1 cellular context compared by ENCODE assay signal in the genomic region with DNA sequence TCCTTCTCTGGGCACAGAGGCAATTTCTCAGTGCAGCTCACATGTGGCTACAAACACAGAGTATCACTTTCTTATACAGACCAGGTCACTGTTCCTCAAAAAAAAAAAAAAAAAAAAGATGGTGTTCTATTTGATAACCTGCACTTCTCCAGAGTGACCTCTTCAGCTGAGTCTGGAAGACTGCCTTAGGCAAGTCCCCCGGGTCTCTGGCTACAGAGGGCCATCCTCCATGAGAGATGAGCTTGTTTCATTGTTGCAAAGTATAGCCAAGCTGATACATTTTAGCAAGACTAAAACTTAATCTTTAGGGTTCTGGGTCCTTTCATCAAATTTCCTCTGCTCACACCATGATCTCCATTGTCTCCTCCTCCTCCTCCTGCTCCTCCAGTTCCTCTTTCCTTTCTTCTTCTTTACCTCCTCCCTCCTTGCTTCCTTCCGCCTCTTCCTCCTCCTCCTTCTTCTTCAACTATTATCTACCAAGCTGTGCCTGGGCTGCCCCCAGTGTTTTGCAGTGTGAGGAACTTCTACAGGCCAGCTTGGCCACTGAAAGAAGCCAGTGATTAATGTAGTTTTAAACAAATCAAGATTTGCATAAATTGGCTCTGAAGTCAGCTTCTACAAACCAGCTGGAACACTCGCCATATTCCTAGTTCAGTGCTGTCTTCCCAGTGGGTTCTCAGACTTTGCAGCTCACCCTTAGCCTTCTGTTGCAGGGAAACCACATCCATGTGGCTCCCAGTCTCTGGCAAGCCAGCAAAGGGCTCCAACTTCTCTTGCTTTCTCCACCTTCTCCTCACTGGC.
TF ChIP-seq lines count a peak whose summit lies in the region.

No MANE protein-coding gene starts in this region.

TF ChIP-seq in K562, 482 proteins besides CTCF, POLR2A, EP300 and RAD21 (continued from another document):
- TF ChIP-seq, protein P1, sequence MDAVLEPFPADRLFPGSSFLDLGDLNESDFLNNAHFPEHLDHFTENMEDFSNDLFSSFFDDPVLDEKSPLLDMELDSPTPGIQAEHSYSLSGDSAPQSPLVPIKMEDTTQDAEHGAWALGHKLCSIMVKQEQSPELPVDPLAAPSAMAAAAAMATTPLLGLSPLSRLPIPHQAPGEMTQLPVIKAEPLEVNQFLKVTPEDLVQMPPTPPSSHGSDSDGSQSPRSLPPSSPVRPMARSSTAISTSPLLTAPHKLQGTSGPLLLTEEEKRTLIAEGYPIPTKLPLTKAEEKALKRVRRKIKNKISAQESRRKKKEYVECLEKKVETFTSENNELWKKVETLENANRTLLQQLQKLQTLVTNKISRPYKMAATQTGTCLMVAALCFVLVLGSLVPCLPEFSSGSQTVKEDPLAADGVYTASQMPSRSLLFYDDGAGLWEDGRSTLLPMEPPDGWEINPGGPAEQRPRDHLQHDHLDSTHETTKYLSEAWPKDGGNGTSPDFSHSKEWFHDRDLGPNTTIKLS (IDR thresholded peaks at IDR 0.05; ENCODE audit: borderline replicate concordance, low read depth): no peak
- no peak for TF ChIP-seq POLR2H (tag; IDR thresholded peaks at IDR 0.05; ENCODE audit: low read depth)
- TF ChIP-seq HDAC3 (IDR thresholded peaks at IDR 0.05; ENCODE audit: borderline replicate concordance, partially characterized antibody): no peak
- no peak for TF ChIP-seq STAT5B (CRISPR knock-in tag; IDR thresholded peaks at IDR 0.05)
- no peak for TF ChIP-seq MBD2 (IDR thresholded peaks at IDR 0.05; ENCODE audit: borderline replicate concordance, low read depth)
- TF ChIP-seq PHTF2 (CRISPR knock-in tag; IDR thresholded peaks at IDR 0.05): no peak
- no peak for TF ChIP-seq ZKSCAN1 (IDR thresholded peaks at IDR 0.05; ENCODE audit: low read depth, low read length)
- TF ChIP-seq ZNF347 (CRISPR knock-in tag; IDR thresholded peaks at IDR 0.05; ENCODE audit: low read depth): no peak
- no peak for TF ChIP-seq CAMTA2 (CRISPR knock-in tag; conservative IDR thresholded peaks at IDR 0.05)
- no peak for TF ChIP-seq ZNF384 (IDR thresholded peaks at IDR 0.05; ENCODE audit: low read depth, low read length)
- no peak for TF ChIP-seq ZNF134 (CRISPR knock-in tag; conservative IDR thresholded peaks at IDR 0.05)
- TF ChIP-seq ZFP1 (CRISPR knock-in tag; IDR thresholded peaks at IDR 0.05): no peak
- no peak for TF ChIP-seq ETV1 (tag; conservative IDR thresholded peaks at IDR 0.05; ENCODE audit: low read depth)
- TF ChIP-seq DIDO1 (tag; IDR thresholded peaks at IDR 0.05; ENCODE audit: low read depth): no peak
- no peak for TF ChIP-seq ASH1L (IDR thresholded peaks at IDR 0.05; ENCODE audit: borderline replicate concordance, low read depth, partially characterized antibody)
- no peak for TF ChIP-seq NCOA1 (IDR thresholded peaks at IDR 0.05; ENCODE audit: low read depth)
- no peak for TF ChIP-seq TCF7L2 (IDR thresholded peaks at IDR 0.05; ENCODE audit: low read depth, low read length)
- TF ChIP-seq LCOR (CRISPR knock-in tag; IDR thresholded peaks at IDR 0.05): no peak
- no peak for TF ChIP-seq FOXJ3 (CRISPR knock-in tag; IDR thresholded peaks at IDR 0.05)
- TF ChIP-seq ZNF232 (CRISPR knock-in tag; IDR thresholded peaks at IDR 0.05): no peak
- TF ChIP-seq, protein P2, sequence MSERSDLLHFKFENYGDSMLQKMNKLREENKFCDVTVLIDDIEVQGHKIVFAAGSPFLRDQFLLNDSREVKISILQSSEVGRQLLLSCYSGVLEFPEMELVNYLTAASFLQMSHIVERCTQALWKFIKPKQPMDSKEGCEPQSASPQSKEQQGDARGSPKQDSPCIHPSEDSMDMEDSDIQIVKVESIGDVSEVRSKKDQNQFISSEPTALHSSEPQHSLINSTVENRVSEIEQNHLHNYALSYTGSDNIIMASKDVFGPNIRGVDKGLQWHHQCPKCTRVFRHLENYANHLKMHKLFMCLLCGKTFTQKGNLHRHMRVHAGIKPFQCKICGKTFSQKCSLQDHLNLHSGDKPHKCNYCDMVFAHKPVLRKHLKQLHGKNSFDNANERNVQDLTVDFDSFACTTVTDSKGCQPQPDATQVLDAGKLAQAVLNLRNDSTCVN (CRISPR knock-in tag; IDR thresholded peaks at IDR 0.05): 0 out of 2 replicates have a peak, but pooled peaks have one; percentile 61
- no peak for TF ChIP-seq ILF3 (IDR thresholded peaks at IDR 0.05; ENCODE audit: borderline replicate concordance)
- TF ChIP-seq ZNF212 (CRISPR knock-in tag; IDR thresholded peaks at IDR 0.05): no peak
- TF ChIP-seq ZNF12 (CRISPR knock-in tag; IDR thresholded peaks at IDR 0.05): no peak
- TF ChIP-seq SAP30 (IDR thresholded peaks at IDR 0.05; ENCODE audit: borderline replicate concordance, insufficient read depth, low read depth, low read length, poor library complexity, severe bottlenecking): no peak
- no peak for TF ChIP-seq ZNF644 (tag; IDR thresholded peaks at IDR 0.05; ENCODE audit: low read depth)
- no peak for TF ChIP-seq ZNF316 (IDR thresholded peaks at IDR 0.05)
- no peak for TF ChIP-seq GATAD2B (IDR thresholded peaks at IDR 0.05; ENCODE audit: borderline replicate concordance)
- TF ChIP-seq ZSCAN29 (IDR thresholded peaks at IDR 0.05): no peak
- TF ChIP-seq, protein P3, sequence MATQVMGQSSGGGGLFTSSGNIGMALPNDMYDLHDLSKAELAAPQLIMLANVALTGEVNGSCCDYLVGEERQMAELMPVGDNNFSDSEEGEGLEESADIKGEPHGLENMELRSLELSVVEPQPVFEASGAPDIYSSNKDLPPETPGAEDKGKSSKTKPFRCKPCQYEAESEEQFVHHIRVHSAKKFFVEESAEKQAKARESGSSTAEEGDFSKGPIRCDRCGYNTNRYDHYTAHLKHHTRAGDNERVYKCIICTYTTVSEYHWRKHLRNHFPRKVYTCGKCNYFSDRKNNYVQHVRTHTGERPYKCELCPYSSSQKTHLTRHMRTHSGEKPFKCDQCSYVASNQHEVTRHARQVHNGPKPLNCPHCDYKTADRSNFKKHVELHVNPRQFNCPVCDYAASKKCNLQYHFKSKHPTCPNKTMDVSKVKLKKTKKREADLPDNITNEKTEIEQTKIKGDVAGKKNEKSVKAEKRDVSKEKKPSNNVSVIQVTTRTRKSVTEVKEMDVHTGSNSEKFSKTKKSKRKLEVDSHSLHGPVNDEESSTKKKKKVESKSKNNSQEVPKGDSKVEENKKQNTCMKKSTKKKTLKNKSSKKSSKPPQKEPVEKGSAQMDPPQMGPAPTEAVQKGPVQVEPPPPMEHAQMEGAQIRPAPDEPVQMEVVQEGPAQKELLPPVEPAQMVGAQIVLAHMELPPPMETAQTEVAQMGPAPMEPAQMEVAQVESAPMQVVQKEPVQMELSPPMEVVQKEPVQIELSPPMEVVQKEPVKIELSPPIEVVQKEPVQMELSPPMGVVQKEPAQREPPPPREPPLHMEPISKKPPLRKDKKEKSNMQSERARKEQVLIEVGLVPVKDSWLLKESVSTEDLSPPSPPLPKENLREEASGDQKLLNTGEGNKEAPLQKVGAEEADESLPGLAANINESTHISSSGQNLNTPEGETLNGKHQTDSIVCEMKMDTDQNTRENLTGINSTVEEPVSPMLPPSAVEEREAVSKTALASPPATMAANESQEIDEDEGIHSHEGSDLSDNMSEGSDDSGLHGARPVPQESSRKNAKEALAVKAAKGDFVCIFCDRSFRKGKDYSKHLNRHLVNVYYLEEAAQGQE (CRISPR knock-in tag; IDR thresholded peaks at IDR 0.05; ENCODE audit: low read depth): no peak
- TF ChIP-seq ZNF57 (CRISPR knock-in tag; IDR thresholded peaks at IDR 0.05): no peak
- TF ChIP-seq MCM7 (IDR thresholded peaks at IDR 0.05): no peak
- no peak for TF ChIP-seq NR2C2 (CRISPR knock-in tag; IDR thresholded peaks at IDR 0.05)
- no peak for TF ChIP-seq NR2C2 (tag; IDR thresholded peaks at IDR 0.05)
- no peak for TF ChIP-seq BHLHE40 (IDR thresholded peaks at IDR 0.05; ENCODE audit: low read length)
- TF ChIP-seq, protein P4, sequence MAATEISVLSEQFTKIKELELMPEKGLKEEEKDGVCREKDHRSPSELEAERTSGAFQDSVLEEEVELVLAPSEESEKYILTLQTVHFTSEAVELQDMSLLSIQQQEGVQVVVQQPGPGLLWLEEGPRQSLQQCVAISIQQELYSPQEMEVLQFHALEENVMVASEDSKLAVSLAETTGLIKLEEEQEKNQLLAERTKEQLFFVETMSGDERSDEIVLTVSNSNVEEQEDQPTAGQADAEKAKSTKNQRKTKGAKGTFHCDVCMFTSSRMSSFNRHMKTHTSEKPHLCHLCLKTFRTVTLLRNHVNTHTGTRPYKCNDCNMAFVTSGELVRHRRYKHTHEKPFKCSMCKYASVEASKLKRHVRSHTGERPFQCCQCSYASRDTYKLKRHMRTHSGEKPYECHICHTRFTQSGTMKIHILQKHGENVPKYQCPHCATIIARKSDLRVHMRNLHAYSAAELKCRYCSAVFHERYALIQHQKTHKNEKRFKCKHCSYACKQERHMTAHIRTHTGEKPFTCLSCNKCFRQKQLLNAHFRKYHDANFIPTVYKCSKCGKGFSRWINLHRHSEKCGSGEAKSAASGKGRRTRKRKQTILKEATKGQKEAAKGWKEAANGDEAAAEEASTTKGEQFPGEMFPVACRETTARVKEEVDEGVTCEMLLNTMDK (IDR thresholded peaks at IDR 0.05; ENCODE audit: borderline replicate concordance, insufficient read depth, low read depth, low read length, poor library complexity, severe bottlenecking): no peak
- TF ChIP-seq MEF2A (IDR thresholded peaks at IDR 0.05; ENCODE audit: control insufficient read depth, low read depth, low read length): no peak
- TF ChIP-seq SREBF2 (CRISPR knock-in tag; IDR thresholded peaks at IDR 0.05): no peak
- no peak for TF ChIP-seq DACH1 (IDR thresholded peaks at IDR 0.05; ENCODE audit: partially characterized antibody)
- TF ChIP-seq SMARCA5 (IDR thresholded peaks at IDR 0.05): no peak; the same call in 1 of the 2 replicates
